Comparison of ENCODE assay signal across 16 cellular contexts in the genomic region with DNA sequence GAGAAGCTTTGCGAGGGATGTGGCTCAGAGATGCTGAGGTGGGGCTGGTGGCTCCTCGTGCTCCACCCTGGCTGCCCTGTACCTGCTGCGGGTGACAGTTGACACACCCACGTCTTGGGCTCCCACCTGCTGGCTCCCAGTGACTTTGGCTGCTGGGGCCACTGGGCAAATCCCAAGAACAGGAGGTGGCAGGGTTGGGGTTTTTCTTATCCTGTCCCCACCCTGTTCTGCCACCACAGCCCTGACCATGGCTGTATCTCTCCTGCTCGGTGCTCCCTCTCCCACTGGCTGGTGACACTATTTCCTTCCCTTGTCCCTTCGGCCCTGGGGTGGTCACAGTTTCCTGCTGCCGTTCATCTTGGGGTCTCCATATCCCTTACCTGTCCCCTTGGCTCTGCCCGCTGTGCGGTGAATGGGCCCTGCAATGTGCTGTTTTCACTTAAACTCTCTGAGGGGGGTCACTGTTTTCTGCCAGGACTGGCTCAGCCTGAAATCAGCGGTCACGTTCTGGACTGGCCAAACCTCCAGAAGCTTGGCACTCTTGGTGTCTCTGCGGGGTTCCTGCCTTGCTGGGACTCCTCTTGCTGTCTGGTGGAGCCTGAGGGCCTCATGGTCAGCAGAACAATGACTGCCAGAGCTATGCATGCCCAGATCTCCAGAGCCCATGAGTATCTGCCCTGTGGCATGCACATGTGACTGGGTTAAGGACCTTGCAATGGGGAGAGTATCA.
DNase-seq lines count a peak whose midpoint lies in the region; ATAC-seq, FAIRE-seq and TF ChIP-seq lines count a peak whose summit lies in the region.
"Had no signal": no experiment of that assay in that cellular context is flagged by ENCODE, and none has a peak within 500 bp of the region (broad histone marks: within the 10 kb centered on the region; RNA-seq: fewer than 3 reads in every experiment).

No MANE protein-coding gene starts in this region.

- WGBS in spleen, 5 donors, result 74 to 81% (median 78%) methylated on average over 11 to 12 of the region's 12 CpGs

- TF ChIP-seq POLR2A in spleen (IDR thresholded peaks at IDR 0.05), result no peak

- no peak for TF ChIP-seq CTCF in kidney (IDR thresholded peaks at IDR 0.05; ENCODE audit: borderline replicate concordance, extremely low read depth, insufficient read depth)
- no peak for TF ChIP-seq CTCF in spleen (IDR thresholded peaks at IDR 0.05 in 8 of 11, conservative IDR thresholded peaks at IDR 0.05 in 3 of 11)

- H3K4me3 ChIP-seq in MG63 (no peak overlapping the region), kidney (ENCODE audit: low read length in 2 of 2) (no peak overlapping the region), spleen (no peak overlapping the region)
- H3K4me3 ChIP-seq: A549, GM12878, HAP-1 had no signal

- H3K27me3 ChIP-seq in MG63 (no peaks in the 10 kb centered on the region), spleen (replicated peaks in 1 of 7) (peaks cover 0 to 72% (median 0%) of the 10 kb centered on the region in 7 donors)

- FAIRE-seq in kidney (lab: Jason Lieb, UNC), result no peak
- FAIRE-seq: A549, GM12878, GM18507, HepG2, HTR-8/SVneo had no signal

- H3K36me3 ChIP-seq in MG63 (no peaks in the 10 kb centered on the region), kidney (ENCODE audit: control insufficient read depth in 1 of 2, insufficient read depth in 2 of 2, low read length in 2 of 2) (no peaks in the 10 kb centered on the region), spleen (no peaks in the 10 kb centered on the region)
- H3K36me3 ChIP-seq: HAP-1 had no signal

- H3K9me3 ChIP-seq in MG63 (no peaks in the 10 kb centered on the region), kidney (ENCODE audit: control insufficient read depth in 1 of 2, low read length in 2 of 2) (no peaks in the 10 kb centered on the region), spleen (no peaks in the 10 kb centered on the region)
- H3K9me3 ChIP-seq: A549, HAP-1 had no signal

- H3K4me1 ChIP-seq in kidney (ENCODE audit: control insufficient read depth in 1 of 2, insufficient read depth in 1 of 2, low read depth in 1 of 2, low read length in 2 of 2), result peaks cover 0 to 2% of the 10 kb centered on the region in 2 donors
- peaks cover 0 to 16% (median 2%) of the 10 kb centered on the region in 6 donors for H3K4me1 ChIP-seq in spleen
- H3K4me1 ChIP-seq: A549, HAP-1 had no signal

- no peak for ATAC-seq in GM21723 (IDR thresholded peaks at IDR 0.05; ENCODE audit: unreplicated experiment)

- intact Hi-C loops in kidney (cut with DNase I), result no loop called here
- intact Hi-C loops in spleen (cut with DNase I; ENCODE audit: low total_unique reads), result loop anchor here (10.0 kb wide), 1 partner anchor 482 kb away; no protein-coding TSS in a partner anchor

- DNase-seq in MG63, result peak; percentile 10
- peak; percentile 43 for DNase-seq in kidney
- peak; percentile 61 for DNase-seq in spleen
- no peak for DNase-seq in stimulated activated CD8-positive, alpha-beta memory T cell treated with anti-CD3 and anti-CD28 coated beads, Interleukin-4, amount 100 ng/mL, for 48 hours
- DNase-seq in nucleus accumbens (lab: John Stamatoyannopoulos, UW), result no peak
- DNase-seq: C1 segment of cervical spinal cord; CD4-positive, alpha-beta T cell; DMS79; GOT3 had no signal

- H3K27ac ChIP-seq in kidney (ENCODE audit: low read depth in 2 of 2, low read length in 2 of 2) (no peak overlapping the region), spleen (no peak overlapping the region)
- H3K27ac ChIP-seq: A549 had no signal

- no peak overlapping the region for H3K9ac ChIP-seq in kidney (ENCODE audit: low read length in 2 of 2)

Comparison
In these comparisons a context has a peak if more than half of its experiments do, and no peak if none do; other contexts are left out.
1. DNase-seq: peak in MG63 (single experiment), kidney (single experiment) and spleen (single experiment); none in stimulated activated CD8-positive, alpha-beta memory T cell treated with anti-CD3 and anti-CD28 coated beads, Interleukin-4, amount 100 ng/mL, for 48 hours (single experiment) and nucleus accumbens (0 of 56).